26 cellular contexts compared by ENCODE assay signal in the genomic region with DNA sequence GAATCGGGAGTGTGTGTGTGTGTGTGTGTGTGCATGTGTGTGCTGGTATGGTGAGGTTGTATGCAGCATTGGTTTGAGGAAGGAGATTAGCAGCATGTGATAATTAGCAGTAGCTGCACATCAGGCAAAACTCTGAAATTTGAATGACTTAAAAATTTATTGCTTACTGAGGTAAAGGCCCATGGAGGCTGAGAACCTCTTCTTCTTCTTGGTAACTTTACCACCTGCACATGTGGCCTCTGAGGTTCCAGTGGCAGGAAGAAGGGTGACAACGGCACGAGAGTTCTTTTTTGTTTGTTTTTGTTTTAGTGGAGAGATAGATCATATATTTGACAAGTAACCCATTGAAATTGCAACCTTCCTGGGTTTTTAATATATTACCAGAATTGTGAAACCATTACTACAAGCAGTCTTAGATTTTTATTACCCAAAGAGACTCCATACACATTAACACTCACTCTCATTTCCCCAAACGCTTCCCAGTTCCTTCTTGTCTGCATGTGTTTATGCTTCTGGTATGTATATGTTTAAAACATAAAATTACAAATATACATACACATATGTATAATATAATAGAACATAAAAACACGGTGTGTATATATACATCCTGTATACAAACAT.
DNase-seq lines count a peak whose midpoint lies in the region; ATAC-seq and TF ChIP-seq lines count a peak whose summit lies in the region.
"Had no signal": no experiment of that assay in that cellular context is flagged by ENCODE, and none has a peak within 500 bp of the region (broad histone marks: within the 10 kb centered on the region; RNA-seq: fewer than 3 reads in every experiment).

No MANE protein-coding gene starts in this region.

- ATAC-seq in HG03135 (IDR thresholded peaks at IDR 0.05; ENCODE audit: unreplicated experiment) (peak; percentile 64), left colon (peak; percentile 49)
- ATAC-seq: activated naive CD4-positive, alpha-beta T cell treated with anti-CD3 and anti-CD28 coated beads, Interleukin-2, amount 50 U/mL, for 72 hours; left lung had no signal

- no peak for TF ChIP-seq CTCF in tibial artery (IDR thresholded peaks at IDR 0.05)

- intact Hi-C loops in left colon (cut with DNase I, micrococcal nuclease), result no loop called here
- intact Hi-C loops in tibial artery (cut with DNase I; ENCODE audit: low total_unique reads), result no loop called here

- H3K27me3 ChIP-seq in tibial artery, result no peaks in the 10 kb centered on the region
- H3K27me3 ChIP-seq: esophagus squamous epithelium, left lung, Peyer's patch, SJSA1 had no signal

- no peak overlapping the region for H3K4me3 ChIP-seq in tibial artery
- H3K4me3 ChIP-seq: coronary artery, esophagus squamous epithelium, left lung, Peyer's patch, SJSA1 had no signal

- H3K4me1 ChIP-seq in tibial artery, result no peaks in the 10 kb centered on the region
- H3K4me1 ChIP-seq: Peyer's patch, SJSA1 had no signal

- no peak overlapping the region for H3K27ac ChIP-seq in tibial artery
- H3K27ac ChIP-seq: coronary artery, KMS-11, left lung, Peyer's patch, SJSA1 had no signal

- H3K9me3 ChIP-seq in tibial artery, result no peaks in the 10 kb centered on the region
- H3K9me3 ChIP-seq: esophagus squamous epithelium, left lung, Peyer's patch, SJSA1 had no signal

- peaks cover 6 to 11% (median 10%) of the 10 kb centered on the region in 3 donors for H3K36me3 ChIP-seq in tibial artery
- H3K36me3 ChIP-seq: Peyer's patch had no signal

- DNase-seq in SIG-M5 treated with dmso at 0.1 percent for 504 hours (lab: John Stamatoyannopoulos, UW; ENCODE audit: unreplicated experiment) (peak; percentile 34), SIG-M5 (lab: John Stamatoyannopoulos, UW) (no peak), MV-4-11 (lab: John Stamatoyannopoulos, UW) (peak; percentile 92), left colon (no peak), tibial artery (no peak), SKM-1 treated with dmso at 0.1 percent for 144 hours (lab: John Stamatoyannopoulos, UW; ENCODE audit: unreplicated experiment) (no peak), mesenteric fat pad (ENCODE audit: low spot score) (no peak)
- DNase-seq: 8988T; activated CD4-positive, alpha-beta T cell treated with anti-CD3 and anti-CD28 coated beads, Interleukin-2, amount 10 ng/mL, durations not matched to agents 24 days and 14 days; anterior cingulate cortex; CD4-positive, alpha-beta memory T cell; DMS 273 treated with DMSO at 0.1 percent for 48 hours; endodermal cell; esophagus squamous epithelium; left lung; mesendoderm; naive B cell; NCI-H1092; NCI-H2029 treated with DMSO at 0.1 percent for 48 hours; Peyer's patch; T-helper 1 cell had no signal

Comparison
In these comparisons a context has a peak if more than half of its experiments do, and no peak if none do; other contexts are left out.
1. DNase-seq: peak in SIG-M5 treated with dmso at 0.1 percent for 504 hours (single experiment) and MV-4-11 (single experiment); none in SIG-M5 (single experiment), left colon (0 of 2), tibial artery (0 of 2), SKM-1 treated with dmso at 0.1 percent for 144 hours (single experiment) and mesenteric fat pad (single experiment).